28 cellular contexts compared by ENCODE assay signal in the genomic region with DNA sequence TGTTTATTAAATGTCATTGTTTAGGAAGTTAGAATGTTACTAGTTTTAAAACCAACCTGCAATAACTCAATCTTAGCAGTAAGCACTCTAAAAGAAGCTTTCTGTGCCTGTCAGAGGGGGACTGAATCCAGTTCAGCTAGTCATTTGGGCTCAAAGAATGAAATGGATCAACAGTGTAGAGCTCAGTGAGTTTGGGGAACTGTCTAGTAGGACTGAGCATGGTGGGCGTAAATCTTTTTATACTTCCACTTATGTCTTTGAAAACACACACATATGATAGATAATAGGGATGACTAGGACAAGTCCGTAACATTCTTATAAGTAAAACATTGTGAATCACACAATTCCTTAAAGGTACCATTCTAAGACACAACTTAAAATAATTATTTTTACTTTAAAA.
"Had no signal": no experiment of that assay in that cellular context is flagged by ENCODE, and none has a peak within 500 bp of the region (broad histone marks: within the 10 kb centered on the region; RNA-seq: fewer than 3 reads in every experiment).

No MANE protein-coding gene starts in this region.

- H3K36me3 ChIP-seq: cardiac muscle cell, heart right ventricle, left lung, pancreas, suprapubic skin, transverse colon, uterus had no signal

- H3K4me3 ChIP-seq: body of pancreas, cardiac muscle cell, heart right ventricle, left lung, pancreas, suprapubic skin, transverse colon, uterus had no signal

- H3K9me3 Mint-ChIP-seq: activated naive CD8-positive, alpha-beta T cell treated with anti-CD3 and anti-CD28 coated beads, Interleukin-2, amount 50 U/mL, for 24 hours; nephron; stimulated activated naive CD8-positive, alpha-beta T cell treated with anti-CD3 and anti-CD28 coated beads, Interleukin-15, amount 100 ng/mL, for 72 hours; T-helper 1 cell treated with Interleukin-12 subunit alpha and Interleukin-12 subunit beta and Interleukin-4 antibody, amounts not matched to agents 30 μg/mL and 1 μg/mL, for 36 hours had no signal

- H3K27me3 Mint-ChIP-seq: activated naive CD8-positive, alpha-beta T cell treated with anti-CD3 and anti-CD28 coated beads, Interleukin-2, amount 50 U/mL, for 24 hours; stimulated activated naive CD8-positive, alpha-beta T cell treated with anti-CD3 and anti-CD28 coated beads, Interleukin-15, amount 100 ng/mL, for 72 hours had no signal

- H3K4me3 Mint-ChIP-seq: activated naive CD8-positive, alpha-beta T cell treated with anti-CD3 and anti-CD28 coated beads, Interleukin-2, amount 50 U/mL, for 24 hours; nephron; stimulated activated naive CD8-positive, alpha-beta T cell treated with anti-CD3 and anti-CD28 coated beads, Interleukin-15, amount 100 ng/mL, for 72 hours; T-helper 1 cell treated with Interleukin-12 subunit alpha and Interleukin-12 subunit beta and Interleukin-4 antibody, amounts not matched to agents 30 μg/mL and 1 μg/mL, for 36 hours had no signal

- H3K4me1 Mint-ChIP-seq: nephron had no signal

- H3K27ac Mint-ChIP-seq: activated naive CD8-positive, alpha-beta T cell treated with anti-CD3 and anti-CD28 coated beads, Interleukin-2, amount 50 U/mL, for 24 hours; nephron; stimulated activated naive CD8-positive, alpha-beta T cell treated with anti-CD3 and anti-CD28 coated beads, Interleukin-15, amount 100 ng/mL, for 72 hours; T-helper 1 cell treated with Interleukin-12 subunit alpha and Interleukin-12 subunit beta and Interleukin-4 antibody, amounts not matched to agents 30 μg/mL and 1 μg/mL, for 36 hours had no signal

- H3K9me3 ChIP-seq: body of pancreas, heart right ventricle, left lung, neutrophil, pancreas, suprapubic skin, transverse colon, uterus had no signal

- DNase-seq: activated CD4-positive, alpha-beta T cell treated with anti-CD3 and anti-CD28 coated beads for 4 hours; activated CD4-positive, alpha-beta T cell treated with anti-CD3 and anti-CD28 coated beads, Interleukin-2, amount 50 U/mL, for 48 hours; activated CD4-positive, CD25-positive, alpha-beta regulatory T cell; activated gamma-delta T cell; activated naive CD4-positive, alpha-beta T cell treated with anti-CD3 and anti-CD28 coated beads, Interleukin-2, amount 50 U/mL, for 16 hours; activated naive CD8-positive, alpha-beta T cell treated with anti-CD3 and anti-CD28 coated beads, Interleukin-2, amount 50 U/mL, for 24 hours; anterior cingulate cortex; dermis blood vessel endothelial cell; effector CD8-positive, alpha-beta T cell; erythroblast; foreskin fibroblast; heart right ventricle; left lung; mammary epithelial cell; midbrain; right cardiac atrium; stimulated activated CD4-positive, alpha-beta T cell treated with anti-CD3 and anti-CD28 coated beads, Interleukin-1b, Interleukin-23, amount 100 ng/mL, for 48 hours; stimulated activated naive CD8-positive, alpha-beta T cell treated with anti-CD3 and anti-CD28 coated beads, Interleukin-15, amount 100 ng/mL, for 72 hours; T1000; transverse colon; uterus had no signal

- H3K27ac ChIP-seq: cardiac muscle cell, heart right ventricle, neutrophil, suprapubic skin, transverse colon, uterus had no signal

- H3K4me1 ChIP-seq: suprapubic skin, uterus had no signal

- H3K27me3 ChIP-seq: body of pancreas, cardiac muscle cell, heart right ventricle, left lung, neutrophil, pancreas, suprapubic skin, transverse colon, uterus had no signal

- ATAC-seq: activated naive CD8-positive, alpha-beta T cell treated with anti-CD3 and anti-CD28 coated beads, Interleukin-2, amount 50 U/mL, for 24 hours; heart right ventricle; right cardiac atrium; stimulated activated naive CD8-positive, alpha-beta T cell treated with anti-CD3 and anti-CD28 coated beads, Interleukin-15, amount 100 ng/mL, for 72 hours had no signal
